ENCODE assay signal across 31 cellular contexts in genomic region chr7:32860096-32860495, GRCh38. TPM values are rescaled to one million over a fixed set of nuclear protein-coding genes. Genes with fewer than 3 reads are reported as not detected.
A peak's percentile ranks its signal among the peaks of the same experiment; 100 is the strongest.
DNase-seq lines count a peak whose midpoint lies in the region; ATAC-seq, FAIRE-seq and TF ChIP-seq lines count a peak whose summit lies in the region.
"Had no signal": no experiment of that assay in that cellular context is flagged by ENCODE, and none has a peak within 500 bp of the region (broad histone marks: within the 10 kb centered on the region; RNA-seq: fewer than 3 reads in every experiment).

No MANE protein-coding gene starts in this region.

- BruUV-seq in K562 (replicated peaks; lab: Mats Ljungman, UMichigan) (no TSS peak), endothelial cell of umbilical vein (replicated peaks; lab: Mats Ljungman, UMichigan) (no TSS peak)

- H3K4me2 ChIP-seq in K562 (ENCODE audit: insufficient read depth, low read length): no peak overlapping the region
- no peak overlapping the region for H3K4me2 ChIP-seq in endothelial cell of umbilical vein (ENCODE audit: insufficient read depth, low read length)
- H3K4me2 ChIP-seq: A549; BLaER1; BLaER1 treated with 17β-estradiol and CSF1 and Interleukin-3, amounts not matched to agents 10 nM and 100 nM had no signal

- H3K9me3 ChIP-seq in K562 (replicated peaks; ENCODE audit: control insufficient read depth, insufficient read depth, low read depth, low read length): no peaks in the 10 kb centered on the region
- H3K9me3 ChIP-seq in endothelial cell of umbilical vein (replicated peaks; ENCODE audit: control insufficient read depth, insufficient read depth, low read length): no peaks in the 10 kb centered on the region
- H3K9me3 ChIP-seq in vagina: no peaks in the 10 kb centered on the region
- H3K9me3 ChIP-seq: A549, BE2C, BLaER1, Caco-2 had no signal

- H3K9me1 ChIP-seq in K562 (ENCODE audit: control insufficient read depth, insufficient read depth, low read length) (no peaks in the 10 kb centered on the region), endothelial cell of umbilical vein (replicated peaks; ENCODE audit: control insufficient read depth, extremely low read depth, insufficient read depth, low read length) (no peaks in the 10 kb centered on the region)

- FAIRE-seq in K562 (lab: Jason Lieb, UNC) (no peak), endothelial cell of umbilical vein (lab: Jason Lieb, UNC) (peak; percentile 24)
- FAIRE-seq: A204.1, A549, D721Med had no signal

- TF ChIP-seq EP300 in K562 (IDR thresholded peaks at IDR 0.05; ENCODE audit: low read length): no peak

- no peak for TF ChIP-seq CTCF in K562 (IDR thresholded peaks at IDR 0.05 in 2 of 3, conservative IDR thresholded peaks at IDR 0.05 in 1 of 3; ENCODE audit: insufficient read depth in 2 of 3, low read depth in 1 of 3, low read length in 3 of 3)
- TF ChIP-seq CTCF in endothelial cell of umbilical vein (IDR thresholded peaks at IDR 0.05; ENCODE audit: extremely low read depth in 1 of 2, insufficient read depth in 1 of 2, low read depth in 1 of 2, low read length in 2 of 2): no peak
- no peak for TF ChIP-seq CTCF in vagina (IDR thresholded peaks at IDR 0.05)

- H3K4me3 ChIP-seq in K562 (no peak overlapping the region), endothelial cell of umbilical vein (replicated peaks in 1 of 3; ENCODE audit: insufficient read depth in 1 of 3, low read depth in 1 of 3, low read length in 3 of 3) (no peak overlapping the region), vagina (no peak overlapping the region)
- H3K4me3 ChIP-seq: A549; BLaER1; BLaER1 treated with 17β-estradiol and CSF1 and Interleukin-3, amounts not matched to agents 10 nM and 100 nM had no signal

- TF ChIP-seq POLR2A in K562 (conservative IDR thresholded peaks at IDR 0.05) (no peak), endothelial cell of umbilical vein (IDR thresholded peaks at IDR 0.05; ENCODE audit: low read depth, low read length) (no peak), vagina (IDR thresholded peaks at IDR 0.05) (no peak)

- DNase-seq in K562 (ENCODE audit: extremely low read depth in 1 of 4, low spot score in 3 of 4) (no peak), endothelial cell of umbilical vein (ENCODE audit: low read depth, low spot score) (no peak), vagina (ENCODE audit: extremely low spot score in 2 of 2) (no peak), Ammon's horn (ENCODE audit: low spot score) (no peak)
- DNase-seq: 8988T; ACHN; AML-193; BE2C; C1 segment of cervical spinal cord; Caco-2; Calu3; CD4-positive, alpha-beta memory T cell; CD4-positive, alpha-beta T cell; CD4-positive, CD25-positive, alpha-beta regulatory T cell; CD8-positive, alpha-beta memory T cell; CD8-positive, alpha-beta T cell; COR-L47; DMS 273 treated with DMSO at 0.1 percent for 48 hours; DMS153; DMS53; DMS79; DMS79 treated with DMSO at 0.1 percent for 48 hours; DND-41; EL had no signal

- POLR2A ChIA-PET in K562 (lab: Yijun Ruan, JAX): interaction anchor here (1.1 to 1.3 kb wide), 2 partner anchors 8 to 15 kb away, joined by 5 read pairs; no protein-coding TSS in a partner anchor
- POLR2A ChIA-PET in endothelial cell of umbilical vein (lab: Charles Lee): no interaction called here

- dilution Hi-C loops in endothelial cell of umbilical vein (cut with MboI; ENCODE audit: extremely low pct_ligation_motif_present, low sequenced_read_pairs): no loop called here

- no peaks in the 10 kb centered on the region for H3K36me3 ChIP-seq in K562 (ENCODE audit: control insufficient read depth, insufficient read depth, low read length)
- H3K36me3 ChIP-seq in endothelial cell of umbilical vein (ENCODE audit: control insufficient read depth in 2 of 2, extremely low read depth in 1 of 2, insufficient read depth in 2 of 2, low read length in 2 of 2): no peaks in the 10 kb centered on the region
- H3K36me3 ChIP-seq in vagina: no peaks in the 10 kb centered on the region
- H3K36me3 ChIP-seq: BE2C had no signal

- TF ChIP-seq RAD21 in K562 (CRISPR knock-in tag; conservative IDR thresholded peaks at IDR 0.05 in 1 of 2, IDR thresholded peaks at IDR 0.05 in 1 of 2): no peak

- no peaks in the 10 kb centered on the region for H3K4me1 ChIP-seq in K562 (replicated peaks in 1 of 2; ENCODE audit: control insufficient read depth in 2 of 2, insufficient read depth in 2 of 2, low read length in 2 of 2)
- no peaks in the 10 kb centered on the region for H3K4me1 ChIP-seq in endothelial cell of umbilical vein (ENCODE audit: control insufficient read depth, extremely low read depth, insufficient read depth, low read length)
- no peaks in the 10 kb centered on the region for H3K4me1 ChIP-seq in vagina
- H3K4me1 ChIP-seq: A549, BE2C, BLaER1, Caco-2 had no signal

- H3K79me2 ChIP-seq in K562 (ENCODE audit: control insufficient read depth, insufficient read depth, low read length): no peaks in the 10 kb centered on the region
- no peaks in the 10 kb centered on the region for H3K79me2 ChIP-seq in endothelial cell of umbilical vein (ENCODE audit: control insufficient read depth, insufficient read depth, low read length)

- H2AFZ ChIP-seq in K562 (ENCODE audit: low read depth, low read length) (no peak overlapping the region), endothelial cell of umbilical vein (ENCODE audit: low read depth, low read length) (no peak overlapping the region)

- H3K27ac ChIP-seq in K562 (ENCODE audit: extremely low read depth, low read depth, low read length): no peak overlapping the region
- H3K27ac ChIP-seq in endothelial cell of umbilical vein (ENCODE audit: insufficient read depth, low read depth, low read length): no peak overlapping the region
- H3K27ac ChIP-seq in vagina: no peak overlapping the region
- H3K27ac ChIP-seq: 22Rv1; A549; BLaER1; BLaER1 treated with 17β-estradiol and CSF1 and Interleukin-3, amounts not matched to agents 10 nM and 100 nM; C4-2B had no signal

- no peaks in the 10 kb centered on the region for H4K20me1 ChIP-seq in K562 (replicated peaks; ENCODE audit: control insufficient read depth, insufficient read depth, low read length)
- no peaks in the 10 kb centered on the region for H4K20me1 ChIP-seq in endothelial cell of umbilical vein (replicated peaks; ENCODE audit: control insufficient read depth, extremely low read depth, insufficient read depth, low read length)
- H4K20me1 ChIP-seq: BLaER1 had no signal

- CTCF ChIA-PET in K562 (lab: Yijun Ruan, JAX; ENCODE audit: low intra/inter-chr PET ratio): no interaction called here
- CTCF ChIA-PET in endothelial cell of umbilical vein (lab: Charles Lee): interaction anchor here (5.6 kb wide), 1 partner anchor 14 kb away, joined by 28 read pairs; no protein-coding TSS in a partner anchor

- no peak for ATAC-seq in K562
- ATAC-seq: A549; CD8-positive, alpha-beta T cell had no signal

- in situ Hi-C loops in K562 (cut with MboI): no loop called here

- H3K27me3 ChIP-seq in K562 (ENCODE audit: control insufficient read depth in 2 of 2, insufficient read depth in 2 of 2, low read length in 2 of 2) (no peaks in the 10 kb centered on the region), endothelial cell of umbilical vein (ENCODE audit: control insufficient read depth in 2 of 2, insufficient read depth in 2 of 2, low read length in 2 of 2) (peaks cover 0 to 3% of the 10 kb centered on the region in 2 experiments), vagina (no peaks in the 10 kb centered on the region)
- H3K27me3 ChIP-seq: BE2C; BLaER1; BLaER1 treated with 17β-estradiol and CSF1 and Interleukin-3, amounts not matched to agents 10 nM and 100 nM had no signal

- intact Hi-C loops in K562 (cut with micrococcal nuclease) (no loop called here), endothelial cell of umbilical vein (cut with micrococcal nuclease) (no loop called here), vagina (cut with DNase I) (no loop called here)

- H3K9ac ChIP-seq in K562 (ENCODE audit: insufficient read depth in 1 of 2, low read depth in 2 of 2, low read length in 2 of 2): no peak overlapping the region
- H3K9ac ChIP-seq in endothelial cell of umbilical vein (replicated peaks; ENCODE audit: extremely low read depth, insufficient read depth, low read length): no peak overlapping the region
- H3K9ac ChIP-seq: BLaER1; BLaER1 treated with 17β-estradiol and CSF1 and Interleukin-3, amounts not matched to agents 10 nM and 100 nM had no signal

TF ChIP-seq in K562, 482 proteins besides CTCF, POLR2A, EP300 and RAD21 (continues in another document):
- no peak for TF ChIP-seq ZNF354B (CRISPR knock-in tag; IDR thresholded peaks at IDR 0.05)

TF ChIP-seq in endothelial cell of umbilical vein, 7 proteins besides CTCF, POLR2A, EP300 and RAD21 (continues in another document):
- TF ChIP-seq, protein P1, sequence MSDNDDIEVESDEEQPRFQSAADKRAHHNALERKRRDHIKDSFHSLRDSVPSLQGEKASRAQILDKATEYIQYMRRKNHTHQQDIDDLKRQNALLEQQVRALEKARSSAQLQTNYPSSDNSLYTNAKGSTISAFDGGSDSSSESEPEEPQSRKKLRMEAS (IDR thresholded peaks at IDR 0.05; ENCODE audit: insufficient read depth, insufficient read length): no peak

RNA-seq across cellular contexts. Expression of gene KBTBD2, which starts 31.5 kb away (rescaled TPM):
- 104 and 163 TPM in 2 replicates for total RNA-seq in K562 (2011; cell fraction: chromatin; rRNA removed; ENCODE audit: low replicate concordance)
- total RNA-seq in K562 (2011; cell fraction: nucleolus; rRNA removed): 38.5 and 42.6 TPM in 2 replicates
- 74.4 and 118 TPM in 2 replicates for total RNA-seq in K562 (2011; cell fraction: nucleoplasm; rRNA removed)
- 27.3 and 27.8 TPM in 2 replicates for total RNA-seq in K562 (2014; rRNA removed)
- 40.3 and 50.3 TPM in 2 replicates for total RNA-seq in K562 (2014; rRNA removed; fragmentation: Illumina TruSeq; extraction: Trizol)
- 33.8 and 35.8 TPM in 2 replicates for total RNA-seq in K562 (2015; rRNA removed; fragmentation: Illumina TruSeq; extraction: Trizol)
- total RNA-seq in K562 (2021): 27.0 and 31.4 TPM in 2 replicates
- polyA plus RNA-seq in K562 (2011; rRNA removed): 49.8 and 62.2 TPM in 2 replicates
- polyA plus RNA-seq in K562 (2011; cell fraction: cytosol; rRNA removed): 14.2 and 26.7 TPM in 2 replicates
- 21.8 and 25.6 TPM in 2 replicates for polyA plus RNA-seq in K562 (2011; cell fraction: nucleus; rRNA removed)
- 22.4 and 24.3 TPM in 2 replicates for polyA plus RNA-seq in K562 (2012)
- 29.1 and 35.2 TPM in 2 replicates for polyA plus RNA-seq in K562 (2014; fragmentation: Illumina TruSeq; extraction: Trizol)
- 10 to 100 TPM; 22.8 to 22.9 TPM for polyA plus RNA-seq in K562 (2014; fragmentation: Nextera tagmentation; extraction: Ambion mirVana)
- 27.4 and 30.8 TPM in 2 replicates for polyA plus RNA-seq in K562 (2014; rRNA removed)
- polyA minus RNA-seq in K562 (2011; rRNA and poly(A)+ RNA removed): 104 and 106 TPM in 2 replicates
- polyA minus RNA-seq in K562 (2011; cell fraction: cytosol; rRNA and poly(A)+ RNA removed): 20.4 and 34.2 TPM in 2 replicates
- polyA minus RNA-seq in K562 (2011; cell fraction: nucleus; rRNA and poly(A)+ RNA removed): 25.0 and 32.5 TPM in 2 replicates
- 36.6 and 37.0 TPM in 2 replicates for total RNA-seq in endothelial cell of umbilical vein
- 19.8 and 24.8 TPM in 2 replicates for polyA plus RNA-seq in endothelial cell of umbilical vein
- polyA plus RNA-seq in endothelial cell of umbilical vein (2011; cell fraction: cytosol; rRNA removed): 21.3 and 23.0 TPM in 2 replicates
- polyA plus RNA-seq in endothelial cell of umbilical vein (2011; cell fraction: nucleus; rRNA removed): 44.7 and 52.5 TPM in 2 replicates
- 27.1 and 32.1 TPM in 2 replicates for polyA plus RNA-seq in endothelial cell of umbilical vein (2012)
- 51.4 and 51.5 TPM in 2 replicates for polyA minus RNA-seq in endothelial cell of umbilical vein
- 16.2 TPM for polyA minus RNA-seq in endothelial cell of umbilical vein (2011; cell fraction: cytosol; rRNA and poly(A)+ RNA removed)
- polyA minus RNA-seq in endothelial cell of umbilical vein (2011; cell fraction: nucleus; rRNA and poly(A)+ RNA removed): 65.4 and 86.4 TPM in 2 replicates
- total RNA-seq in vagina: 30.0 TPM
